Comparison of ENCODE assay signal across 8 cellular contexts in the genomic region with DNA sequence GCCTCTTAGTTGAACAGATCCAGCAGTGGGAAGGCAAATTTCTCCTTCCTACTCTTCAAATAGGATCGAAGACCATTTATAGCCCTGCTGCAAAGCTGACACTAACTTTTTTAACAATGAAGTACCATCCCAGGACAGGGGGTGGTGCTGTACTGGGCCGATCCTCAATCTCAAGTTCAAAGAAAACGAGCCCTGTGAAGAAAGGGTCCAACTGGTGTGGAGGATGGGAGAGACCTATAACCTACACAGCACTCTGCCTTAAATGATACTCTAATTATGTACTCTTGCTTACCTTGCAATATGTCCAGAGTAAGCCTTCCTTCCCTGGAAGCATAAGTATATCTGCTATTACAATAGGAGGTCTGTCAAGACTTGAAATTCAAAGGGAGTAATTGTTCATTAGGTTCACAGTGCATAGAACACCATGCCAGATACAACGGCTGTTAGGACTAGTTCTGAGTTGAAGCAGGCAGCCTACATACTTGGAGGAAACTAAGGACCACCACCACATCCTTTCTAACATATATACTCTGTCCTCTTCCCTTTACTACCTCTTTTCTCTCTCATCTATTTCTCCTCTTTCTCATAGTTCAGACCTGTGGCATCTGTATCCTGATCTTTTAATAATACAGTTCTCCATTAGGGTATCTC. TPM values are rescaled to one million over a fixed set of nuclear protein-coding genes. Genes with fewer than 3 reads are reported as not detected.
DNase-seq lines count a peak whose midpoint lies in the region; ATAC-seq, FAIRE-seq and TF ChIP-seq lines count a peak whose summit lies in the region.

No MANE protein-coding gene starts in this region.

- H4K8ac ChIP-seq in H9 (replicated peaks; ENCODE audit: insufficient read length, low read depth, low read length) = no peak overlapping the region

- H3K4me3 ChIP-seq in kidney (ENCODE audit: low read length in 2 of 2) = no peak overlapping the region

- peak; percentile 16 for DNase-seq in AG08396 (ENCODE audit: low spot score)
- no peak for DNase-seq in H9
- no peak for DNase-seq in activated naive CD8-positive, alpha-beta T cell treated with anti-CD3 and anti-CD28 coated beads for 36 hours
- DNase-seq in iPS-NIHi7 (ENCODE audit: extremely low spot score) = peak; percentile 50
- DNase-seq in kidney = no peak
- no peak for DNase-seq in NCI-H526 treated with DMSO at 0.1 percent for 48 hours (lab: John Stamatoyannopoulos, UW)
- no peak for DNase-seq in hypothalamus (lab: John Stamatoyannopoulos, UW)

- H3K27me3 ChIP-seq in H9 (ENCODE audit: insufficient read depth, low read length) = no peaks in the 10 kb centered on the region

- no peak overlapping the region for H3K4me3 Mint-ChIP-seq in H9
- no peak overlapping the region for H3K4me3 Mint-ChIP-seq in activated naive CD8-positive, alpha-beta T cell treated with anti-CD3 and anti-CD28 coated beads for 36 hours

- no peaks in the 10 kb centered on the region for H4K20me1 ChIP-seq in H9 (ENCODE audit: control insufficient read depth, insufficient read depth, insufficient read length)

- no peak overlapping the region for H2BK120ac ChIP-seq in H9 (ENCODE audit: low read depth, low read length, poor library complexity, severe bottlenecking)

- WGBS in H9 (ENCODE audit: extremely low coverage, insufficient read length, low lambda C conversion rate) = no CpG with 5 or more reads among the region's 4 CpGs

- no peak overlapping the region for H3K14ac ChIP-seq in H9 (ENCODE audit: insufficient read depth, low read length)

- H3K9ac ChIP-seq in H9 (ENCODE audit: extremely low read depth, insufficient read length, low read length) (no peak overlapping the region), kidney (ENCODE audit: low read length in 2 of 2) (no peak overlapping the region)

- H3K18ac ChIP-seq in H9 (ENCODE audit: insufficient read length, low read depth, low read length) = no peak overlapping the region

- intact Hi-C loops in kidney (cut with DNase I) = no loop called here

- H2BK20ac ChIP-seq in H9 (ENCODE audit: low read depth, low read length, poor library complexity, severe bottlenecking) = no peak overlapping the region

- H3K79me2 ChIP-seq in H9 (ENCODE audit: insufficient read depth, low read length) = peaks cover 74% of the 10 kb centered on the region

- no peak overlapping the region for H2BK5ac ChIP-seq in H9 (ENCODE audit: insufficient read length, low read length)

- H3K79me1 ChIP-seq in H9 (ENCODE audit: insufficient read depth, low read depth, low read length, poor library complexity, severe bottlenecking) = peaks cover 3% of the 10 kb centered on the region

- TF ChIP-seq CTCF in H9 (conservative IDR thresholded peaks at IDR 0.05) (peak; percentile 58), kidney (IDR thresholded peaks at IDR 0.05; ENCODE audit: borderline replicate concordance, extremely low read depth, insufficient read depth) (no peak)

- no peak overlapping the region for H3K27ac Mint-ChIP-seq in H9
- H3K27ac Mint-ChIP-seq in activated naive CD8-positive, alpha-beta T cell treated with anti-CD3 and anti-CD28 coated beads for 36 hours = peak overlapping the region; percentile 49

- no peak overlapping the region for H2BK12ac ChIP-seq in H9 (ENCODE audit: insufficient read length, low read depth, low read length)

- no peaks in the 10 kb centered on the region for H3K9me3 Mint-ChIP-seq in H9
- no peaks in the 10 kb centered on the region for H3K9me3 Mint-ChIP-seq in activated naive CD8-positive, alpha-beta T cell treated with anti-CD3 and anti-CD28 coated beads for 36 hours

- H3K9me3 ChIP-seq in H9 (ENCODE audit: control insufficient read depth, low read depth, low read length) (no peaks in the 10 kb centered on the region), kidney (ENCODE audit: control insufficient read depth in 1 of 2, low read length in 2 of 2) (no peaks in the 10 kb centered on the region)

- FAIRE-seq in kidney (lab: Jason Lieb, UNC) = no peak

- H2AK5ac ChIP-seq in H9 (ENCODE audit: insufficient read length, low read length) = no peak overlapping the region

- H3T11ph ChIP-seq in H9 (ENCODE audit: low read length) = no peak overlapping the region

- H3K27ac ChIP-seq in H9 (ENCODE audit: insufficient read length, low read depth, low read length) (no peak overlapping the region), kidney (ENCODE audit: low read depth in 2 of 2, low read length in 2 of 2) (no peak overlapping the region)

- H3K4ac ChIP-seq in H9 (ENCODE audit: low read depth, low read length) = no peak overlapping the region

- ATAC-seq in GM18498 (IDR thresholded peaks at IDR 0.05; ENCODE audit: unreplicated experiment) = no peak

- peaks cover 15 to 19% of the 10 kb centered on the region in 2 experiments for H3K4me1 Mint-ChIP-seq in H9
- H3K4me1 Mint-ChIP-seq in activated naive CD8-positive, alpha-beta T cell treated with anti-CD3 and anti-CD28 coated beads for 36 hours = peaks cover 61% of the 10 kb centered on the region

- no peak overlapping the region for H4K5ac ChIP-seq in H9 (ENCODE audit: insufficient read length, low read depth, low read length)

- no peak overlapping the region for H4K91ac ChIP-seq in H9 (ENCODE audit: insufficient read length, low read depth, low read length)

- no peak overlapping the region for H3K23ac ChIP-seq in H9 (ENCODE audit: insufficient read length, low read depth, low read length)

- H3K36me3 ChIP-seq in kidney (ENCODE audit: control insufficient read depth in 1 of 2, insufficient read depth in 2 of 2, low read length in 2 of 2) = peaks cover 0 to 4% of the 10 kb centered on the region in 2 donors

- no peaks in the 10 kb centered on the region for H3K27me3 Mint-ChIP-seq in H9 (ENCODE audit: low read depth)
- H3K27me3 Mint-ChIP-seq in activated naive CD8-positive, alpha-beta T cell treated with anti-CD3 and anti-CD28 coated beads for 36 hours = no peaks in the 10 kb centered on the region

- H3K56ac ChIP-seq in H9 (ENCODE audit: insufficient read length, low read depth, low read length) = no peak overlapping the region

- H2BK15ac ChIP-seq in H9 (ENCODE audit: low read depth, low read length) = no peak overlapping the region

- peaks cover 29 to 73% (median 68%) of the 10 kb centered on the region in 3 experiments for H3K36me3 Mint-ChIP-seq in H9 (ENCODE audit: insufficient read depth in 1 of 3, low read depth in 3 of 3)
- peaks cover 66% of the 10 kb centered on the region for H3K36me3 Mint-ChIP-seq in activated naive CD8-positive, alpha-beta T cell treated with anti-CD3 and anti-CD28 coated beads for 36 hours

- H3K23me2 ChIP-seq in H9 (ENCODE audit: insufficient read length, low read depth, low read length, poor library complexity, severe bottlenecking) = peaks cover under 1% of the 10 kb centered on the region

- no peaks in the 10 kb centered on the region for H3K4me1 ChIP-seq in H9 (ENCODE audit: insufficient read depth, low read length)
- H3K4me1 ChIP-seq in kidney (ENCODE audit: control insufficient read depth in 1 of 2, insufficient read depth in 1 of 2, low read depth in 1 of 2, low read length in 2 of 2) = peaks cover 14 to 16% of the 10 kb centered on the region in 2 donors

- H2AFZ ChIP-seq in H9 (ENCODE audit: low read length) = no peak overlapping the region

- no peak overlapping the region for H3K4me2 ChIP-seq in H9 (ENCODE audit: insufficient read depth, insufficient read length, low read length)

RNA-seq across cellular contexts. Expression of gene ETF1, which starts 6.2 kb away (rescaled TPM):
- total RNA-seq in H9 (2021) (175 and 183 TPM in 2 replicates), kidney (85.6 TPM)
- total RNA-seq in activated naive CD8-positive, alpha-beta T cell treated with anti-CD3 and anti-CD28 coated beads for 36 hours = 100 to 1,000 TPM; 256 TPM
- polyA plus RNA-seq in kidney (ENCODE audit: insufficient read depth, low read depth, low replicate concordance) = 37.5 TPM

RNA-seq across cellular contexts. Expression of gene HSPA9, which starts 38.4 kb away (rescaled TPM):
- 397 and 399 TPM in 2 replicates for total RNA-seq in H9 (2021)
- total RNA-seq in activated naive CD8-positive, alpha-beta T cell treated with anti-CD3 and anti-CD28 coated beads for 36 hours = 100 to 1,000 TPM; 578 to 584 TPM
- 192 TPM for total RNA-seq in kidney
- 331 TPM for polyA plus RNA-seq in kidney (ENCODE audit: insufficient read depth, low read depth, low replicate concordance)

Comparison
In these comparisons a context has a peak if more than half of its experiments do, and no peak if none do; other contexts are left out.
1. DNase-seq: peak in AG08396 (single experiment) and iPS-NIHi7 (single experiment); none in H9 (single experiment), activated naive CD8-positive, alpha-beta T cell treated with anti-CD3 and anti-CD28 coated beads for 36 hours (single experiment), kidney (single experiment), NCI-H526 treated with DMSO at 0.1 percent for 48 hours (single experiment) and hypothalamus (0 of 51).